In the genomic region with DNA sequence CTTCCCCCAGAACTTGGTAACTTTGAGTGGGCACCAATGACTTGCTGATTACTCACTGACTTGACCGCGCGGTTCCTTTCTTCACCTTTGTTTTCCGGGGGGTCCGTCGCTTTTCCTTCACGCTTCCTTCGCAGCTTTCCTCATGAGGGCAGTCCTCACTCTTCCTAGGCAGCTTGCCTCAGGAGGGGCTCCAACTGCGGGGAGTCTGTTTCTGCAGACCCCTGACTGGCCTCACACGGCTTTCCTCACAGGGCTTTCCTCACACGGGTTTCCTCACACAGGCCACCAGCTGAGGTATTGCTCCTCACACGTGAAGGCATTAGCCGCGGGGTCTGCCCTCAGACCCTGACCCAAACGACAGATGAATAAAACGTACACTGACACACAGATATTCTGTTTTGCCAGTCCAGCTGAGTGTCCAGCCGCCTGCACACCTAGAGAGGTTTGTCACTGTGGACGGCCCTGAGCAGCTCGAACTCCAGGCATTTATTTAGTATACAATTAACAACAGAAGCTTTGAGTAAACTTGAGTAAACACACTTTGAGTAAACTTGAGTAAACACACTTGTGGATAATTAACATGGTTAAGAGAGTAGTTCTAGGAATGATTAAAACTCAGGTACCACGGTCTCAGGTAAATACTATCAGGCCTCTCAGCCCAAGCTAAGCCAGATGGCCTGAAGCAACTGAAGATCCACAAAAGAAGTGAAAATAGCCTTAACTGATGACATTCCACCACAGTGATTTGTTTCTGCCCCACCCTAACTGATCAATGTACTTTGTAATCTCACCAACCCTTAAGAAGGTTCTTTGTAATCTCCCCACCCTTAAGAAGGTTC, we compare ENCODE assay signal across 13 cellular contexts. TPM values are rescaled to one million over a fixed set of nuclear protein-coding genes. Genes with fewer than 3 reads are reported as not detected.
DNase-seq lines count a peak whose midpoint lies in the region; ATAC-seq, FAIRE-seq and TF ChIP-seq lines count a peak whose summit lies in the region.
"Had no signal": no experiment of that assay in that cellular context is flagged by ENCODE, and none has a peak within 500 bp of the region (broad histone marks: within the 10 kb centered on the region; RNA-seq: fewer than 3 reads in every experiment).

No MANE protein-coding gene starts in this region.

- no peaks in the 10 kb centered on the region for H3F3A ChIP-seq in GM23248 (ENCODE audit: insufficient read depth)

- FAIRE-seq in A549 (lab: Jason Lieb, UNC): no peak
- FAIRE-seq in K562 (lab: Jason Lieb, UNC): no peak

- TF ChIP-seq RAD21 in A549 (conservative IDR thresholded peaks at IDR 0.05 in 1 of 2, IDR thresholded peaks at IDR 0.05 in 1 of 2): no peak
- TF ChIP-seq RAD21 in K562 (CRISPR knock-in tag; conservative IDR thresholded peaks at IDR 0.05 in 1 of 2, IDR thresholded peaks at IDR 0.05 in 1 of 2): no peak

- H3K79me2 ChIP-seq in GM23248 (ENCODE audit: insufficient read depth): no peaks in the 10 kb centered on the region
- H3K79me2 ChIP-seq in K562 (ENCODE audit: control insufficient read depth, insufficient read depth, low read length): no peaks in the 10 kb centered on the region

- no peaks in the 10 kb centered on the region for H3K9me2 ChIP-seq in GM23248 (ENCODE audit: insufficient read depth)

- peak in 1 of 2 experiments; percentile 14 for DNase-seq in A549 (ENCODE audit: low read depth in 1 of 2, low spot score in 1 of 2)
- DNase-seq in GM23248: peak; percentile 4
- DNase-seq in K562 (ENCODE audit: extremely low read depth in 1 of 4, low spot score in 3 of 4): no peak
- no peak for DNase-seq in naive thymus-derived CD4-positive, alpha-beta T cell
- DNase-seq in sigmoid colon: no peak
- DNase-seq: dorsolateral prefrontal cortex, islet precursor cell, MV-4-11, PC-9 had no signal

- CTCF ChIA-PET in A549 (lab: Yijun Ruan, JAX): interaction anchor here (0.9 kb wide), 1 partner anchor 10 kb away, joined by 3 read pairs; no protein-coding TSS in a partner anchor
- CTCF ChIA-PET in K562 (lab: Yijun Ruan, JAX; ENCODE audit: low intra/inter-chr PET ratio): no interaction called here
- CTCF ChIA-PET in naive thymus-derived CD4-positive, alpha-beta T cell (lab: Charles Lee): interaction anchor here (1.6 to 2.7 kb wide), 5 partner anchors 7 to 41 kb away, joined by 4 to 14 read pairs (median 6); no protein-coding TSS in a partner anchor

- POLR2A ChIA-PET in A549 (lab: Yijun Ruan, JAX): no interaction called here
- POLR2A ChIA-PET in K562 (lab: Yijun Ruan, JAX): interaction anchor here (1.0 to 1.8 kb wide), 2 partner anchors 10 to 17 kb away, joined by 5 to 12 read pairs; a partner anchor contains a TSS
- POLR2A ChIA-PET in naive thymus-derived CD4-positive, alpha-beta T cell (lab: Charles Lee): interaction anchor here (0.7 to 5.1 kb wide), 19 partner anchors 7 to 1158 kb away, joined by 3 to 61 read pairs (median 7); a partner anchor contains a TSS

- H3K9me3 Mint-ChIP-seq in naive thymus-derived CD4-positive, alpha-beta T cell: peaks cover 0 to 1% (median 0%) of the 10 kb centered on the region in 11 donors

- peak overlapping the region; percentile 15; the same call in 2 of the 3 replicates for H3K4me2 ChIP-seq in A549
- H3K4me2 ChIP-seq in GM23248 (ENCODE audit: unreplicated experiment): no peak overlapping the region
- no peak overlapping the region; the same call in 1 of the 2 replicates for H3K4me2 ChIP-seq in K562 (ENCODE audit: insufficient read depth, low read length)
- H3K4me2 ChIP-seq: PC-9 had no signal

- TF ChIP-seq CTCF in A549 (IDR thresholded peaks at IDR 0.05): no peak
- no peak for TF ChIP-seq CTCF in K562 (IDR thresholded peaks at IDR 0.05 in 2 of 3, conservative IDR thresholded peaks at IDR 0.05 in 1 of 3; ENCODE audit: insufficient read depth in 2 of 3, low read depth in 1 of 3, low read length in 3 of 3)
- TF ChIP-seq CTCF in sigmoid colon (IDR thresholded peaks at IDR 0.05): no peak

- TF ChIP-seq EP300 in A549 (IDR thresholded peaks at IDR 0.05): no peak
- no peak for TF ChIP-seq EP300 in K562 (IDR thresholded peaks at IDR 0.05; ENCODE audit: low read length)
- no peak for TF ChIP-seq EP300 in sigmoid colon (IDR thresholded peaks at IDR 0.05)

- TF ChIP-seq POLR2A in A549 (IDR thresholded peaks at IDR 0.05; ENCODE audit: low read length) (no peak), K562 (conservative IDR thresholded peaks at IDR 0.05) (no peak), sigmoid colon (IDR thresholded peaks at IDR 0.05) (no peak)

- H3K36me3 ChIP-seq in GM23248 (ENCODE audit: low read depth): no peaks in the 10 kb centered on the region
- H3K36me3 ChIP-seq in K562 (ENCODE audit: control insufficient read depth, insufficient read depth, low read length): no peaks in the 10 kb centered on the region
- H3K36me3 ChIP-seq in naive thymus-derived CD4-positive, alpha-beta T cell (ENCODE audit: control insufficient read depth in 2 of 3, insufficient read depth in 3 of 3, low read length in 3 of 3): no peaks in the 10 kb centered on the region
- H3K36me3 ChIP-seq in sigmoid colon: no peaks in the 10 kb centered on the region

- WGBS in A549 (ENCODE audit: missing lambda C conversion rate): 74% methylated on average over 20 of the region's 20 CpGs
- WGBS in GM23248 (ENCODE audit: low coverage in 1 of 2, low lambda C conversion rate in 2 of 2, missing lambda C conversion rate in 2 of 2), 2 experiments: 47 to 52% methylated on average over 20 of the region's 20 CpGs
- WGBS in K562 (ENCODE audit: insufficient coverage, low coverage, missing lambda C conversion rate): 88% methylated on average over 20 of the region's 20 CpGs
- WGBS in sigmoid colon, 2 donors: 42 to 66% methylated on average over 20 of the region's 20 CpGs

- H3K4me3 ChIP-seq in A549 (no peak overlapping the region), GM23248 (no peak overlapping the region), K562 (no peak overlapping the region), sigmoid colon (peak overlapping the region in 1 of 4 donors; percentile 46)
- peak overlapping the region; percentile 83 for H3K4me3 ChIP-seq in naive thymus-derived CD4-positive, alpha-beta T cell (ENCODE audit: low read length)
- H3K4me3 ChIP-seq: PC-9 had no signal

- intact Hi-C loops in K562 (cut with micrococcal nuclease) (no loop called here), sigmoid colon (cut with DNase I) (no loop called here)
- intact Hi-C loops in naive thymus-derived CD4-positive, alpha-beta T cell (cut with micrococcal nuclease): loop anchor here (1.0 to 2.0 kb wide), 5 partner anchors 41 to 911 kb away; a partner anchor contains a TSS

- H3K4me1 ChIP-seq in A549 (peaks cover 9% of the 10 kb centered on the region; the same call in 1 of the 3 replicates), GM23248 (ENCODE audit: insufficient read depth) (no peaks in the 10 kb centered on the region), K562 (replicated peaks in 1 of 2; ENCODE audit: control insufficient read depth in 2 of 2, insufficient read depth in 2 of 2, low read length in 2 of 2) (peaks cover 0 to 14% of the 10 kb centered on the region in 2 experiments), sigmoid colon (peaks cover 0 to 11% (median 2%) of the 10 kb centered on the region in 4 donors)
- H3K4me1 ChIP-seq in naive thymus-derived CD4-positive, alpha-beta T cell (ENCODE audit: control insufficient read depth in 2 of 2, insufficient read depth in 2 of 2, low read length in 2 of 2): peaks cover 20 to 51% of the 10 kb centered on the region in 2 donors

- no peaks in the 10 kb centered on the region for H3K9me3 ChIP-seq in A549
- H3K9me3 ChIP-seq in GM23248 (ENCODE audit: low read depth): no peaks in the 10 kb centered on the region
- no peaks in the 10 kb centered on the region for H3K9me3 ChIP-seq in K562 (replicated peaks; ENCODE audit: control insufficient read depth, insufficient read depth, low read depth, low read length)
- H3K9me3 ChIP-seq in naive thymus-derived CD4-positive, alpha-beta T cell (ENCODE audit: control insufficient read depth in 2 of 3, low read length in 3 of 3): no peaks in the 10 kb centered on the region
- no peaks in the 10 kb centered on the region for H3K9me3 ChIP-seq in sigmoid colon

- H3K27ac ChIP-seq in A549: no peak overlapping the region
- no peak overlapping the region for H3K27ac ChIP-seq in GM23248
- H3K27ac ChIP-seq in K562 (ENCODE audit: extremely low read depth, low read depth, low read length): no peak overlapping the region
- H3K27ac ChIP-seq in naive thymus-derived CD4-positive, alpha-beta T cell (ENCODE audit: low read depth, low read length): peak overlapping the region; percentile 92
- no peak overlapping the region for H3K27ac ChIP-seq in sigmoid colon
- H3K27ac ChIP-seq: PC-9 had no signal

- H4K20me1 ChIP-seq in GM23248 (ENCODE audit: insufficient read depth) (no peaks in the 10 kb centered on the region), K562 (replicated peaks; ENCODE audit: control insufficient read depth, insufficient read depth, low read length) (no peaks in the 10 kb centered on the region)

- H3K9ac ChIP-seq in GM23248: no peak overlapping the region
- H3K9ac ChIP-seq in K562 (ENCODE audit: insufficient read depth in 1 of 2, low read depth in 2 of 2, low read length in 2 of 2): peak overlapping the region; percentile 13 to 62; a peak in 3 of 4 replicates

- peaks cover 52% of the 10 kb centered on the region for H3K27me3 ChIP-seq in GM23248 (replicated peaks; ENCODE audit: insufficient read depth)
- no peaks in the 10 kb centered on the region for H3K27me3 ChIP-seq in K562 (ENCODE audit: control insufficient read depth in 2 of 2, insufficient read depth in 2 of 2, low read length in 2 of 2)
- H3K27me3 ChIP-seq in naive thymus-derived CD4-positive, alpha-beta T cell (ENCODE audit: control insufficient read depth in 2 of 2, insufficient read depth in 2 of 2, low read length in 2 of 2): no peaks in the 10 kb centered on the region
- H3K27me3 ChIP-seq in sigmoid colon: peaks cover 0 to 7% (median 0%) of the 10 kb centered on the region in 3 donors

- H3K27me3 Mint-ChIP-seq in naive thymus-derived CD4-positive, alpha-beta T cell: peaks cover 0 to 18% (median 0%) of the 10 kb centered on the region in 5 donors

- ATAC-seq in A549 (peak in 1 of 2 experiments; percentile 22; a peak in 2 of 6 replicates), K562 (no peak), HG03460 (IDR thresholded peaks at IDR 0.05; ENCODE audit: unreplicated experiment) (no peak), GM19467 (IDR thresholded peaks at IDR 0.05; ENCODE audit: unreplicated experiment) (no peak), HG03095 (IDR thresholded peaks at IDR 0.05; ENCODE audit: unreplicated experiment) (no peak)
- ATAC-seq in naive thymus-derived CD4-positive, alpha-beta T cell: no peak

- H3K9me1 ChIP-seq in K562 (ENCODE audit: control insufficient read depth, insufficient read depth, low read length): no peaks in the 10 kb centered on the region

- H3K4me3 Mint-ChIP-seq in naive thymus-derived CD4-positive, alpha-beta T cell: peak overlapping the region; percentile 75 to 97 (median 96)

- peak overlapping the region in 8 of 9 donors; percentile 92 to 99 (median 96) for H3K27ac Mint-ChIP-seq in naive thymus-derived CD4-positive, alpha-beta T cell

- H2AFZ ChIP-seq in GM23248: peak overlapping the region; percentile 73; the same call in 1 of the 2 replicates
- peak overlapping the region; percentile 89 for H2AFZ ChIP-seq in K562 (ENCODE audit: low read depth, low read length)

- no TSS peak for BruUV-seq in K562 (replicated peaks; lab: Mats Ljungman, UMichigan)

- H3K36me3 Mint-ChIP-seq in naive thymus-derived CD4-positive, alpha-beta T cell: peaks cover 0 to 6% (median 6%) of the 10 kb centered on the region in 5 donors

- peaks cover 11 to 73% (median 64%) of the 10 kb centered on the region in 7 donors for H3K4me1 Mint-ChIP-seq in naive thymus-derived CD4-positive, alpha-beta T cell

- in situ Hi-C loops in GM23248 (cut with MboI) (no loop called here), K562 (cut with MboI) (no loop called here)

RNA-seq across cellular contexts. Expression of a gene that starts 16.1 kb away (rescaled TPM):
- polyA plus RNA-seq in A549 (2011; rRNA removed) (0.12 TPM in 2 replicates), A549 (2017; fragmentation: RNase III; extraction: RNeasy Plus Mini Kit Qiagen cat#74134 plus additional on column Dnase treatment) (not detected in 3 replicates), GM23248 (2016; fragmentation: Nextera tagmentation; extraction: Ambion mirVana) (not detected in 2 replicates), K562 (2011; rRNA removed) (35.6 and 41.2 TPM in 2 replicates), K562 (2014; fragmentation: Illumina TruSeq; extraction: Trizol) (42.1 and 46.5 TPM in 2 replicates), K562 (2014; fragmentation: Nextera tagmentation; extraction: Ambion mirVana) (10 to 100 TPM; 44.0 to 47.0 TPM), K562 (2014; rRNA removed) (27.2 and 37.0 TPM in 2 replicates), sigmoid colon (100 to 1,000 TPM; 108 to 652 (median 213) TPM)
- not detected in 2 replicates for polyA plus RNA-seq in A549 (2012; cell fraction: cytosol; rRNA removed)
- not detected in 2 replicates for polyA plus RNA-seq in A549 (2012; cell fraction: nucleus; rRNA removed)
- 1.1 TPM in 1 of 2 replicates, not detected in the other for polyA minus RNA-seq in A549 (2011; rRNA and poly(A)+ RNA removed)
- not detected in 2 replicates for total RNA-seq in GM23248 (2014; rRNA removed; shearing (Covaris generic))
- total RNA-seq in K562 (2011; cell fraction: chromatin; rRNA removed; ENCODE audit: low replicate concordance): 6.4 and 13.8 TPM in 2 replicates
- 11.3 and 12.5 TPM in 2 replicates for total RNA-seq in K562 (2011; cell fraction: nucleolus; rRNA removed)
- total RNA-seq in K562 (2011; cell fraction: nucleoplasm; rRNA removed): 15.8 and 17.8 TPM in 2 replicates
- total RNA-seq in K562 (2014; rRNA removed) (30.1 and 38.1 TPM in 2 replicates), K562 (2014; rRNA removed; fragmentation: Illumina TruSeq; extraction: Trizol) (64.1 and 64.8 TPM in 2 replicates), K562 (2015; rRNA removed; fragmentation: Illumina TruSeq; extraction: Trizol) (96.3 and 99.0 TPM in 2 replicates), K562 (2021) (31.9 and 32.0 TPM in 2 replicates), sigmoid colon (10 to 100 TPM; 28.0 to 70.6 (median 40.0) TPM)
- 25.8 and 34.2 TPM in 2 replicates for polyA plus RNA-seq in K562 (2011; cell fraction: cytosol; rRNA removed)
- 4.1 and 6.9 TPM in 2 replicates for polyA plus RNA-seq in K562 (2011; cell fraction: nucleus; rRNA removed)
- polyA plus RNA-seq in K562 (2012): 63.9 and 76.2 TPM in 2 replicates
- polyA minus RNA-seq in K562 (2011; rRNA and poly(A)+ RNA removed): 85.6 and 103 TPM in 2 replicates
- polyA minus RNA-seq in K562 (2011; cell fraction: cytosol; rRNA and poly(A)+ RNA removed): 23.7 and 37.9 TPM in 2 replicates
- polyA minus RNA-seq in K562 (2011; cell fraction: nucleus; rRNA and poly(A)+ RNA removed): 2.4 and 5.3 TPM in 2 replicates
- 1,000 to 10,000 TPM in 1 of 5 experiments, 100 to 1,000 TPM in 1, 10 to 100 TPM in 2, 1 to 10 TPM in 1; 1.1 to 2,445 (median 48.5) TPM for total RNA-seq in naive thymus-derived CD4-positive, alpha-beta T cell
- 1 to 10 TPM; 1.7 to 5.7 TPM for polyA plus RNA-seq in naive thymus-derived CD4-positive, alpha-beta T cell
- total RNA-seq: Daoy, PC-9 had no signal

RNA-seq across cellular contexts. Expression of a gene that starts 27.5 kb away (rescaled TPM):
- 43.4 and 70.1 TPM in 2 replicates for polyA plus RNA-seq in A549 (2011; rRNA removed)
- polyA plus RNA-seq in A549 (2012; cell fraction: cytosol; rRNA removed): 40.0 and 44.4 TPM in 2 replicates
- polyA plus RNA-seq in A549 (2012; cell fraction: nucleus; rRNA removed): 41.4 and 92.6 TPM in 2 replicates
- polyA plus RNA-seq in A549 (2017; fragmentation: RNase III; extraction: RNeasy Plus Mini Kit Qiagen cat#74134 plus additional on column Dnase treatment): 40.6 to 42.2 TPM (median 41.7 TPM) in 3 replicates
- 9.3 and 12.9 TPM in 2 replicates for polyA minus RNA-seq in A549 (2011; rRNA and poly(A)+ RNA removed)
- 21.6 and 60.4 TPM in 2 replicates for total RNA-seq in GM23248 (2014; rRNA removed; shearing (Covaris generic))
- 17.2 and 17.5 TPM in 2 replicates for polyA plus RNA-seq in GM23248 (2016; fragmentation: Nextera tagmentation; extraction: Ambion mirVana)
- 10.0 and 21.9 TPM in 2 replicates for total RNA-seq in K562 (2011; cell fraction: chromatin; rRNA removed; ENCODE audit: low replicate concordance)
- total RNA-seq in K562 (2011; cell fraction: nucleolus; rRNA removed): 10.8 and 18.6 TPM in 2 replicates
- 14.5 and 16.9 TPM in 2 replicates for total RNA-seq in K562 (2011; cell fraction: nucleoplasm; rRNA removed)
- total RNA-seq in K562 (2014; rRNA removed): 39.3 and 82.5 TPM in 2 replicates
- total RNA-seq in K562 (2014; rRNA removed; fragmentation: Illumina TruSeq; extraction: Trizol): 52.9 and 62.2 TPM in 2 replicates
- 41.2 and 41.3 TPM in 2 replicates for total RNA-seq in K562 (2015; rRNA removed; fragmentation: Illumina TruSeq; extraction: Trizol)
- 33.0 and 39.2 TPM in 2 replicates for total RNA-seq in K562 (2021)
- 37.8 and 50.2 TPM in 2 replicates for polyA plus RNA-seq in K562 (2011; rRNA removed)
- polyA plus RNA-seq in K562 (2011; cell fraction: cytosol; rRNA removed): 27.5 and 29.8 TPM in 2 replicates
- polyA plus RNA-seq in K562 (2011; cell fraction: nucleus; rRNA removed): 11.5 and 13.0 TPM in 2 replicates
- 30.1 and 43.6 TPM in 2 replicates for polyA plus RNA-seq in K562 (2012)
- polyA plus RNA-seq in K562 (2014; fragmentation: Illumina TruSeq; extraction: Trizol): 45.2 and 49.2 TPM in 2 replicates
- 10 to 100 TPM; 25.9 to 26.3 TPM for polyA plus RNA-seq in K562 (2014; fragmentation: Nextera tagmentation; extraction: Ambion mirVana)
- 61.0 and 92.2 TPM in 2 replicates for polyA plus RNA-seq in K562 (2014; rRNA removed)
- polyA minus RNA-seq in K562 (2011; rRNA and poly(A)+ RNA removed): 20.0 and 24.0 TPM in 2 replicates
- polyA minus RNA-seq in K562 (2011; cell fraction: cytosol; rRNA and poly(A)+ RNA removed): 22.5 and 24.1 TPM in 2 replicates
- polyA minus RNA-seq in K562 (2011; cell fraction: nucleus; rRNA and poly(A)+ RNA removed): 14.9 and 31.8 TPM in 2 replicates
- total RNA-seq in naive thymus-derived CD4-positive, alpha-beta T cell: 10 to 100 TPM; 16.5 to 34.9 (median 21.4) TPM
- 10 to 100 TPM; 55.4 to 61.0 TPM for polyA plus RNA-seq in naive thymus-derived CD4-positive, alpha-beta T cell
- 10 to 100 TPM; 13.3 to 61.2 (median 29.7) TPM for total RNA-seq in sigmoid colon
- 10 to 100 TPM; 16.6 to 19.8 (median 18.9) TPM for polyA plus RNA-seq in sigmoid colon

Comparison
In these comparisons a context has a peak if more than half of its experiments do, and no peak if none do; other contexts are left out.
1. intact Hi-C loops: an anchor here in naive thymus-derived CD4-positive, alpha-beta T cell (1.0 to 2.0 kb wide); none called in K562 and sigmoid colon.